Comparison of ENCODE assay signal across 8 cellular contexts in genomic region chr5:151157426-151158286, GRCh38. TPM values are rescaled to one million over a fixed set of nuclear protein-coding genes. Genes with fewer than 3 reads are reported as not detected.
DNase-seq lines count a peak whose midpoint lies in the region; ATAC-seq and TF ChIP-seq lines count a peak whose summit lies in the region.

Gene ANXA6, minus strand, starts transcription at chr5:151157779. Its CDS starts 9,878 bp downstream, at chr5:151147901.

- peak within 1 kb of the TSS; percentile 82 for H3K4me3 ChIP-seq in SJCRH30
- peak within 1 kb of the TSS; percentile 32 to 83 (median 59) for H3K4me3 ChIP-seq in thyroid gland (replicated peaks in 1 of 3)

- peak in 1 of 2 donors; percentile 87 for TF ChIP-seq POLR2A in thyroid gland (IDR thresholded peaks at IDR 0.05)

- TF ChIP-seq CTCF in Calu3 (IDR thresholded peaks at IDR 0.05; ENCODE audit: unreplicated experiment) = no peak
- no peak for TF ChIP-seq CTCF in thyroid gland (IDR thresholded peaks at IDR 0.05)

- H3K36me3 ChIP-seq in SJCRH30 = peaks cover 9% of the 10 kb centered on the region
- H3K36me3 ChIP-seq in thyroid gland = no peaks in the 10 kb centered on the region

- intact Hi-C loops in Calu3 (cut with micrococcal nuclease; ENCODE audit: unreplicated experiment) = no loop called here
- intact Hi-C loops in thyroid gland (cut with DNase I) = no loop called here

- no TSS peak for BruUV-seq in Calu3 (replicated peaks; lab: Mats Ljungman, UMichigan)

- peaks cover 12% of the 10 kb centered on the region for H3K36me3 Mint-ChIP-seq in Calu3 (ENCODE audit: insufficient read depth, unreplicated experiment)
- H3K36me3 Mint-ChIP-seq in activated naive CD4-positive, alpha-beta T cell treated with anti-CD3 and anti-CD28 coated beads, Interleukin-2, amount 50 U/mL, for 72 hours = peaks cover 11 to 21% of the 10 kb centered on the region in 2 donors

- peaks cover 13% of the 10 kb centered on the region for H3K27me3 Mint-ChIP-seq in Calu3 (ENCODE audit: unreplicated experiment)

- WGBS in thyroid gland, 2 donors = 1 to 3% methylated on average over 11 to 48 of the region's 60 CpGs

- no peaks in the 10 kb centered on the region for H3K27me3 ChIP-seq in SJCRH30
- no peaks in the 10 kb centered on the region for H3K27me3 ChIP-seq in thyroid gland

- H3K27ac ChIP-seq in SJCRH30 (peak within 1 kb of the TSS; percentile 97), thyroid gland (peak within 1 kb of the TSS; percentile 77 to 93 (median 84))

- ATAC-seq in GM21367 (IDR thresholded peaks at IDR 0.05; ENCODE audit: unreplicated experiment) = peak; percentile 36
- peak; percentile 72 to 82 for ATAC-seq in activated naive CD4-positive, alpha-beta T cell treated with anti-CD3 and anti-CD28 coated beads, Interleukin-2, amount 50 U/mL, for 72 hours

- peaks cover 9% of the 10 kb centered on the region; the same call in 1 of the 2 replicates for H3K4me1 ChIP-seq in SJCRH30
- H3K4me1 ChIP-seq in thyroid gland = peaks cover 12 to 32% of the 10 kb centered on the region in 2 donors

- peak within 1 kb of the TSS; percentile 67 for H3K4me3 Mint-ChIP-seq in Calu3 (ENCODE audit: low read depth, unreplicated experiment)

- CTCF ChIA-PET in Calu3 (lab: Charles Lee) = interaction anchor here (0.6 to 1.4 kb wide), 5 partner anchors 16 to 378 kb away, joined by 3 to 4 read pairs (median 3); no protein-coding TSS in a partner anchor

- peaks cover 10% of the 10 kb centered on the region for H3K4me1 Mint-ChIP-seq in Calu3 (ENCODE audit: low read depth, unreplicated experiment)

- no peak within 1 kb of the TSS for H3K27ac Mint-ChIP-seq in Calu3 (ENCODE audit: unreplicated experiment)
- H3K27ac Mint-ChIP-seq in activated naive CD4-positive, alpha-beta T cell treated with anti-CD3 and anti-CD28 coated beads, Interleukin-2, amount 50 U/mL, for 72 hours = peak within 1 kb of the TSS; percentile 86 to 90

- H3K9me3 ChIP-seq in SJCRH30 (replicated peaks) (no peaks in the 10 kb centered on the region), thyroid gland (no peaks in the 10 kb centered on the region)

- H3K9me3 Mint-ChIP-seq in Calu3 (ENCODE audit: low read depth, unreplicated experiment) = no peaks in the 10 kb centered on the region
- H3K9me3 Mint-ChIP-seq in activated naive CD4-positive, alpha-beta T cell treated with anti-CD3 and anti-CD28 coated beads, Interleukin-2, amount 50 U/mL, for 72 hours = no peaks in the 10 kb centered on the region

- DNase-seq in Calu3 (peak; percentile 78), HUDEP-2 (lab: John Stamatoyannopoulos, UW; ENCODE audit: unreplicated experiment in 76 of 76) (peak in 53 of 76 experiments; percentile 7 to 65 (median 33)), SJCRH30 (peak; percentile 82 to 89), glomerular endothelial cell (ENCODE audit: extremely low read depth, low read depth, low spot score) (no peak), non-pigmented ciliary epithelial cell (ENCODE audit: low read depth) (peak; percentile 28), thyroid gland (peak; percentile 90)
- peak; percentile 64 to 82 for DNase-seq in activated naive CD4-positive, alpha-beta T cell treated with anti-CD3 and anti-CD28 coated beads, Interleukin-2, amount 50 U/mL, for 72 hours (ENCODE audit: low spot score in 2 of 2)

RNA-seq across cellular contexts. Expression of gene ANXA6, which starts in this region (rescaled TPM):
- 12.5 and 16.4 TPM in 2 replicates for total RNA-seq in Calu3 (2022)
- 385 and 408 TPM in 2 replicates for total RNA-seq in SJCRH30 (2014; rRNA removed; shearing (Covaris generic))
- total RNA-seq in activated naive CD4-positive, alpha-beta T cell treated with anti-CD3 and anti-CD28 coated beads, Interleukin-2, amount 50 U/mL, for 72 hours = 100 to 1,000 TPM; 282 to 356 TPM
- total RNA-seq in glomerular endothelial cell = 329 and 338 TPM in 2 replicates
- total RNA-seq in thyroid gland = 100 to 1,000 TPM; 122 to 283 (median 180) TPM
